7 cellular contexts compared by ENCODE assay signal in the genomic region with DNA sequence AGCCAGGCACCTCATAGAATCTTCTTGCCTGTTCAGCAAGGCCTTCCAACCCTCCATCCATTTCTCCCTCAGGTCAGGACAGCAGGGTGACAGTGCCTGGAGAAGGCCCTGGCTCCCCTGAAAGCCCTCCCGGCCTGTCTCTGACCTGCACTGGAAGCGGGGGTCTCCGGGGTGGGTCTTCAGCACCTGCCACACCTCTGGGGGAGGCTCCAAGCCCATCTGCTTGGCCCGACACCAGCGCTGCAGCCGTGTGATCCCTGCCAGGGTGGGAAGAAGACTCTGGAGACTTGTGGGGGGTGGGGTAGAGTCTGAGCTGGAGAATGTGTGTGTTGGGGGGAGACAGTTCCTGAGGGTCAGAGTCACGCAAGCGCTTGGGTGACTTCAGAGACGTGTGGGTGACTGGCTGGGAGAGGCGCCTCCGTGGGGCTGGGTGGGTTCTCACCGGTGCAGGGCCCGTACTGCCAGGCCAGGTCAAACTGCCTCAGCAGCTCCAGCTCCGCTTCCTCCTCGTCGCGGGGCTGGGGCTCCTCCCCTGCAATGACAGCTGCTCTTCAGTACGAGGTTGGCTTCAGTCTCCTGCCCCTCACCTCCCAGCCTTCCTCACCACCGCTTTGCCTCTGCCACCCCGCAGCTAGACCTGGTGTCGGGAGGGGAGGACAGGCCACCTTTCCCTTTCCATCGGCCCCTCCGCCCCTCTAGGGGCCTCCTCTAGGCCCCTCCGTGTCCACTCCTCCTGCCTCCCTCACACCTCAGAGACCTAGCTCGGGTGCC. TPM values are rescaled to one million over a fixed set of nuclear protein-coding genes. Genes with fewer than 3 reads are reported as not detected.
DNase-seq lines count a peak whose midpoint lies in the region; ATAC-seq and TF ChIP-seq lines count a peak whose summit lies in the region.

No MANE protein-coding gene starts in this region.

- H3K4me1 Mint-ChIP-seq in GM23338: peaks cover 33% of the 10 kb centered on the region

- H3K9me3 ChIP-seq in right atrium auricular region: no peaks in the 10 kb centered on the region
- no peaks in the 10 kb centered on the region for H3K9me3 ChIP-seq in skeletal muscle satellite cell (replicated peaks; ENCODE audit: low read length)

- ATAC-seq in GM23338: peak; percentile 10

- DNase-seq in GM10266 (ENCODE audit: extremely low spot score) (peak; percentile 40), GM23338 (ENCODE audit: low spot score) (peak; percentile 55), NCI-H146 treated with DMSO at 0.1 percent for 48 hours (lab: John Stamatoyannopoulos, UW; ENCODE audit: unreplicated experiment) (peak; percentile 80), activated gamma-delta T cell treated with Interleukin-2 at 50 U/mL for 16 hours (peak; percentile 68), right atrium auricular region (ENCODE audit: low spot score) (no peak), NCI-H446 (lab: John Stamatoyannopoulos, UW) (no peak)

- no peaks in the 10 kb centered on the region; the same call in 1 of the 2 replicates for H4K20me1 ChIP-seq in GM23338 (replicated peaks; ENCODE audit: insufficient read depth)

- H3K36me3 Mint-ChIP-seq in GM23338 (ENCODE audit: low read depth): no peaks in the 10 kb centered on the region

- H3K36me3 ChIP-seq in GM23338 (ENCODE audit: insufficient read depth): no peaks in the 10 kb centered on the region
- H3K36me3 ChIP-seq in right atrium auricular region: no peaks in the 10 kb centered on the region
- H3K36me3 ChIP-seq in skeletal muscle satellite cell (ENCODE audit: insufficient read depth, low read length): peaks cover 5% of the 10 kb centered on the region

- no peaks in the 10 kb centered on the region; the same call in 2 of the 3 replicates for H3K9me3 Mint-ChIP-seq in GM23338

- H3K79me2 ChIP-seq in GM23338 (replicated peaks; ENCODE audit: insufficient read depth): no peaks in the 10 kb centered on the region

- H3K27me3 ChIP-seq in GM23338 (ENCODE audit: insufficient read depth): no peaks in the 10 kb centered on the region; the same call in 1 of the 2 replicates
- no peaks in the 10 kb centered on the region for H3K27me3 ChIP-seq in right atrium auricular region
- H3K27me3 ChIP-seq in skeletal muscle satellite cell (ENCODE audit: control insufficient read depth, insufficient read depth, low read length): no peaks in the 10 kb centered on the region

- 0 out of 2 replicates have a peak, but pooled peaks cover 14% of the 10 kb centered on the region for H3F3A ChIP-seq in GM23338 (replicated peaks; ENCODE audit: low read depth)

- TF ChIP-seq CTCF in GM10266 (IDR thresholded peaks at IDR 0.05; ENCODE audit: control insufficient read depth, insufficient read depth, low read depth, missing control alignments) (no peak), GM23338 (conservative IDR thresholded peaks at IDR 0.05; ENCODE audit: low read depth in 2 of 2) (no peak), right atrium auricular region (IDR thresholded peaks at IDR 0.05) (no peak)

- peak overlapping the region; percentile 99 for H3K9ac ChIP-seq in skeletal muscle satellite cell (ENCODE audit: low read depth, low read length)

- peak overlapping the region; percentile 96; the same call in 1 of the 2 replicates for H2AFZ ChIP-seq in GM23338

- H3K4me3 ChIP-seq in GM23338 (peak overlapping the region; percentile 95), right atrium auricular region (peak overlapping the region; percentile 61 to 75), skeletal muscle satellite cell (ENCODE audit: low read length) (peak overlapping the region; percentile 83)

- H3K27ac Mint-ChIP-seq in GM23338: peak overlapping the region; percentile 90

- H3K27me3 Mint-ChIP-seq in GM23338 (ENCODE audit: insufficient read depth, low read depth, poor library complexity): peaks cover 25% of the 10 kb centered on the region

- peak overlapping the region; percentile 87 for H3K4me3 Mint-ChIP-seq in GM23338

- H3K4me1 ChIP-seq in GM23338 (ENCODE audit: insufficient read depth): peaks cover 9% of the 10 kb centered on the region
- H3K4me1 ChIP-seq in right atrium auricular region: peaks cover 0 to 81% of the 10 kb centered on the region in 2 donors
- peaks cover 59% of the 10 kb centered on the region for H3K4me1 ChIP-seq in skeletal muscle satellite cell (ENCODE audit: control insufficient read depth, insufficient read depth, low read length)

- H3K27ac ChIP-seq in GM23338 (ENCODE audit: low read depth) (peak overlapping the region; percentile 97), right atrium auricular region (peak overlapping the region; percentile 99)

- H3K4me2 ChIP-seq in GM23338: peak overlapping the region; percentile 98
- H3K4me2 ChIP-seq in skeletal muscle satellite cell (ENCODE audit: low read length): peak overlapping the region; percentile 97

- H3K9me2 ChIP-seq in GM23338 (ENCODE audit: insufficient read depth): no peaks in the 10 kb centered on the region

TF ChIP-seq in GM23338, 12 proteins besides CTCF, POLR2A, EP300 and RAD21:
- TF ChIP-seq CREB1 (CRISPR knock-in tag; IDR thresholded peaks at IDR 0.05; ENCODE audit: low read depth): no peak
- TF ChIP-seq EZH2phosphoT487 (IDR thresholded peaks at IDR 0.05; ENCODE audit: unreplicated experiment): no peak

RNA-seq across cellular contexts. Expression of gene POLD4, which starts 0.6 kb away (rescaled TPM):
- 15.9 and 23.0 TPM in 2 replicates for total RNA-seq in GM23338 (2014; rRNA removed; shearing (Covaris generic))
- polyA plus RNA-seq in GM23338 (2016; fragmentation: Nextera tagmentation; extraction: Ambion mirVana): 16.2 and 18.8 TPM in 2 replicates
- 100 to 1,000 TPM; 115 to 136 TPM for total RNA-seq in right atrium auricular region
- total RNA-seq in skeletal muscle satellite cell (2012; rRNA removed): 62.0 and 85.7 TPM in 2 replicates

RNA-seq across cellular contexts. Expression of gene CLCF1, which starts 20.7 kb away (rescaled TPM):
- total RNA-seq in GM23338 (2014; rRNA removed; shearing (Covaris generic)): 0.19 TPM in 1 of 2 replicates, not detected in the other
- 0.17 and 0.32 TPM in 2 replicates for polyA plus RNA-seq in GM23338 (2016; fragmentation: Nextera tagmentation; extraction: Ambion mirVana)
- 10 to 100 TPM in 1 of 2 donors, 1 to 10 TPM in 1; 2.7 to 18.0 TPM for total RNA-seq in right atrium auricular region
- total RNA-seq in skeletal muscle satellite cell (2012; rRNA removed): 6.3 and 7.0 TPM in 2 replicates

RNA-seq across cellular contexts. Expression of gene RAD9A, which starts 39.1 kb away (rescaled TPM):
- 13.9 and 16.5 TPM in 2 replicates for total RNA-seq in GM23338 (2014; rRNA removed; shearing (Covaris generic))
- polyA plus RNA-seq in GM23338 (2016; fragmentation: Nextera tagmentation; extraction: Ambion mirVana): 17.0 and 18.9 TPM in 2 replicates
- total RNA-seq in right atrium auricular region: 1 to 10 TPM; 6.2 to 6.5 TPM
- total RNA-seq in skeletal muscle satellite cell (2012; rRNA removed): 3.0 and 3.9 TPM in 2 replicates

RNA-seq across cellular contexts. Expression of gene PPP1CA, which starts 48.9 kb away (rescaled TPM):
- total RNA-seq in GM23338 (2014; rRNA removed; shearing (Covaris generic)): 227 and 237 TPM in 2 replicates
- 217 TPM in 2 replicates for polyA plus RNA-seq in GM23338 (2016; fragmentation: Nextera tagmentation; extraction: Ambion mirVana)
- total RNA-seq in right atrium auricular region: 100 to 1,000 TPM in 1 of 2 donors, 10 to 100 TPM in 1; 97.8 to 112 TPM
- total RNA-seq in skeletal muscle satellite cell (2012; rRNA removed): 193 and 211 TPM in 2 replicates

RNA-seq across cellular contexts. Expression of gene SSH3, which starts 49.4 kb away (rescaled TPM):
- total RNA-seq in GM23338 (2014; rRNA removed; shearing (Covaris generic)): 40.0 and 45.8 TPM in 2 replicates
- polyA plus RNA-seq in GM23338 (2016; fragmentation: Nextera tagmentation; extraction: Ambion mirVana): 17.8 and 25.1 TPM in 2 replicates
- 10 to 100 TPM; 14.7 to 23.6 TPM for total RNA-seq in right atrium auricular region
- total RNA-seq in skeletal muscle satellite cell (2012; rRNA removed): 8.5 and 14.7 TPM in 2 replicates

Comparison
In these comparisons a context has a peak if more than half of its experiments do, and no peak if none do; other contexts are left out.
1. DNase-seq: peak in GM10266 (single experiment), GM23338 (single experiment), NCI-H146 treated with DMSO at 0.1 percent for 48 hours (single experiment) and activated gamma-delta T cell treated with Interleukin-2 at 50 U/mL for 16 hours (single experiment); none in right atrium auricular region (single experiment) and NCI-H446 (0 of 2).
2. Peak in every context shown above with its lines, with median percentiles within 50 percentile points of each other: H3K4me3 ChIP-seq.